Comparison of ENCODE assay signal across 27 cellular contexts in genomic region chr17:62073993-62074392, GRCh38.
"Had no signal": no experiment of that assay in that cellular context is flagged by ENCODE, and none has a peak within 500 bp of the region (broad histone marks: within the 10 kb centered on the region; RNA-seq: fewer than 3 reads in every experiment).

No MANE protein-coding gene starts in this region.

- ATAC-seq: stimulated activated effector memory CD8-positive, alpha-beta T cell treated with anti-CD3 and anti-CD28 coated beads, Interleukin-12 subunit alpha, Interleukin-12 subunit beta, amount 100 ng/mL, for 72 hours; stimulated activated memory B cell treated with anti-CD40 and anti-IgM and Interleukin-4, amounts not matched to agents 10 μg/mL and 1 μg/mL and 100 μg/mL, for 72 hours; stimulated activated naive B cell treated with anti-CD40 and anti-IgM and Interleukin-4, amounts not matched to agents 10 μg/mL and 1 μg/mL and 100 μg/mL, for 72 hours; stimulated activated naive CD8-positive, alpha-beta T cell treated with anti-CD3 and anti-CD28 coated beads, Interleukin-15, amount 100 ng/mL, for 72 hours; stimulated activated naive CD8-positive, alpha-beta T cell treated with anti-CD3 and anti-CD28 coated beads, Interleukin-15, Interleukin-2, amounts not matched to agents 100 U/mL and 50 U/mL, for 24 hours; upper lobe of right lung had no signal

- H3K4me1 ChIP-seq: stomach, suprapubic skin, testis, thyroid gland, tibial artery, tibial nerve, transverse colon, upper lobe of left lung, upper lobe of right lung, uterus, vagina had no signal

- DNase-seq: stimulated activated CD4-positive, alpha-beta T cell treated with anti-CD3 and anti-CD28 coated beads, Interleukin-2, amount 100 ng/mL, for 48 hours; stimulated activated CD4-positive, alpha-beta T cell treated with anti-CD3 and anti-CD28 coated beads, Interleukin-4, amount 100 ng/mL, for 1 hour; stimulated activated CD4-positive, alpha-beta T cell treated with anti-CD3 and anti-CD28 coated beads, Interleukin-4, amount 100 ng/mL, for 24 hours; stimulated activated CD4-positive, alpha-beta T cell treated with anti-CD3 and anti-CD28 coated beads, Interleukin-4, amount 100 ng/mL, for 4 hours; stimulated activated CD8-positive, alpha-beta memory T cell treated with anti-CD3 and anti-CD28 coated beads, Interleukin-4, amount 100 ng/mL, for 48 hours; stimulated activated naive B cell treated with anti-CD40 and anti-IgM and Interleukin-4, amounts not matched to agents 10 μg/mL and 1 μg/mL and 100 μg/mL, for 72 hours; stimulated activated naive CD4-positive, alpha-beta T cell; stimulated activated naive CD4-positive, alpha-beta T cell treated with Interleukin-2 at 50 U/mL for 16 hours; stimulated activated naive CD8-positive, alpha-beta T cell treated with anti-CD3 and anti-CD28 coated beads, Interleukin-15, amount 100 ng/mL, for 72 hours; stimulated activated naive CD8-positive, alpha-beta T cell treated with anti-CD3 and anti-CD28 coated beads, Interleukin-15, Interleukin-2, amounts not matched to agents 100 U/mL and 50 U/mL, for 24 hours; stomach; substantia nigra; testis; thyroid gland; tibial artery; transverse colon; trophoblast cell; upper lobe of left lung; upper lobe of right lung; uterus had no signal

- H3K4me3 ChIP-seq: stomach, suprapubic skin, testis, thoracic aorta, thyroid gland, tibial artery, tibial nerve, transverse colon, upper lobe of left lung, upper lobe of right lung, uterus, vagina had no signal

- H3K27me3 ChIP-seq: testis, thyroid gland, tibial artery, tibial nerve, transverse colon, upper lobe of left lung, upper lobe of right lung, uterus, vagina had no signal

- FAIRE-seq: urothelium cell line had no signal

- H3K27ac ChIP-seq: stomach, suprapubic skin, testis, thoracic aorta, thyroid gland, tibial artery, tibial nerve, transverse colon, upper lobe of left lung, upper lobe of right lung, uterus, vagina had no signal

- H3K9me3 ChIP-seq: stomach, suprapubic skin, testis, thoracic aorta, thyroid gland, tibial artery, tibial nerve, transverse colon, upper lobe of left lung, upper lobe of right lung, uterus, vagina had no signal

- H3K36me3 ChIP-seq: stomach, suprapubic skin, thoracic aorta, thyroid gland, tibial artery, tibial nerve, transverse colon, upper lobe of left lung, upper lobe of right lung, uterus, vagina had no signal
